In the genomic region with DNA sequence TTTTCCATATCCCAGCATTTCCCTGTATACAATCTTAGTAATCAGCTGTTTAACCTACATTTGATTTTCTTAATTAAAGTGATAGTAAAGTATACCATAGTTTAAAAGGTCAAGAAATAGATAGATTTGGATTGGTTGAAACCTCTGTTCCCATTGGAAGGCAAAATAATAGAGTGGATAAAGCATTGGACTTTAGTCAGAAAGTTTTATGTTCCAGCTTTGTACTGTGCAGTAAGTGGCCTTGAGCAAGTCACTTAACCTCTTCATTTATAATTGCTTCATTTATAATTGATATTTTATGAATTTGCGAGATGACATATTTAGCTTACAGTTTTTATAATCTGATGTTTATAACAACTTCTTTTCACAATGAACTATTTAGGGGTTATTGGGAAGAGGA, we compare ENCODE assay signal across 1 cellular context.
TF ChIP-seq lines count a peak whose summit lies in the region.

No MANE protein-coding gene starts in this region.

TF ChIP-seq in HepG2, 621 proteins besides CTCF, POLR2A, EP300 and RAD21:
- TF ChIP-seq KLF15 (CRISPR knock-in tag; IDR thresholded peaks at IDR 0.05; ENCODE audit: borderline replicate concordance): no peak
- no peak for TF ChIP-seq ZBTB1 (CRISPR knock-in tag; IDR thresholded peaks at IDR 0.05; ENCODE audit: borderline replicate concordance)
- TF ChIP-seq ZNF317 (CRISPR knock-in tag; IDR thresholded peaks at IDR 0.05): peak; percentile 71; the same call in 1 of the 2 replicates
- 0 out of 2 replicates have a peak, but pooled peaks have one; percentile 19 for TF ChIP-seq RBFOX2 (IDR thresholded peaks at IDR 0.05; ENCODE audit: low read depth, low read length)
- 0 out of 4 replicates have a peak, but pooled peaks of 1 of the 2 experiments have one; percentile 26 for TF ChIP-seq NR2F1 (CRISPR knock-in tag; IDR thresholded peaks at IDR 0.05)
- TF ChIP-seq HNF4A (CRISPR knock-in tag; IDR thresholded peaks at IDR 0.05): peak; percentile 42; the same call in 1 of the 2 replicates
- TF ChIP-seq ARNTL (CRISPR knock-in tag; IDR thresholded peaks at IDR 0.05): no peak
